In the genomic region with DNA sequence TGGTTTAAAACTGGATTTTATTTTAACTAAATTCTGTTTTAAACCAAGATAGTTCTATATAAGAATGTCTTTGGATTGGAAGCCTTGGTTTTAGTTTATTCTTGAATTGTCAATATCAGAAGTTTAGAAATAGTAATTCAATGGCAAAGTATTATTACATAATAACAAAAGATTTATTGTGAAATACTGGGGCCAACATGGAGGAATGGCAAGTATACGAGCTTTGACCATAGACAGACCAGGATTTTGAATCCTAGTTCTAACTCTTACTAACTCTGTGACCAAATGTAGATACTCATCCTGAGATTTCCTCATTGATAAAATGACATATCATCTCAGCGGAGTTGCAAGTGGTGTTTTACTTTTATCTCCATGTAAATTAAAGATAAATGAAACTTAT, we compare ENCODE assay signal across 24 cellular contexts.
"Had no signal": no experiment of that assay in that cellular context is flagged by ENCODE, and none has a peak within 500 bp of the region (broad histone marks: within the 10 kb centered on the region; RNA-seq: fewer than 3 reads in every experiment).

No MANE protein-coding gene starts in this region.

- H3K27ac ChIP-seq: ascending aorta, cardiac muscle cell, SJSA1 had no signal

- H3K27me3 ChIP-seq: ascending aorta, cardiac muscle cell, MG63, SJSA1 had no signal

- DNase-seq: activated CD4-positive, alpha-beta T cell treated with anti-CD3 and anti-CD28 coated beads, Interleukin-2, amount 10 ng/mL, durations not matched to agents 24 days and 14 days; activated CD4-positive, alpha-beta T cell treated with anti-CD3 and anti-CD28 coated beads, Interleukin-2, amount 50 U/mL, for 4 hours; activated CD8-positive, alpha-beta T cell treated with anti-CD3 and anti-CD28 coated beads for 36 hours; activated effector memory CD4-positive, alpha-beta T cell treated with anti-CD3 and anti-CD28 coated beads, Interleukin-2, amount 50 U/mL, for 16 hours; activated naive CD4-positive, alpha-beta T cell; activated naive CD4-positive, alpha-beta T cell treated with anti-CD3 and anti-CD28 coated beads, Interleukin-2, amount 50 U/mL, for 16 hours; activated naive CD8-positive, alpha-beta T cell treated with anti-CD3 and anti-CD28 coated beads, Interleukin-2, amount 10 ng/mL, durations not matched to agents 7 days and 5 days; activated T-cell treated with anti-CD3 and anti-CD28 coated beads, Interleukin-2, amount 50 U/mL, for 1 hour; activated T-cell treated with anti-CD3 and anti-CD28 coated beads, Interleukin-2, amount 50 U/mL, for 72 hours; amygdala; Kasumi-1; MG63; NCI-H1048; NCI-H1105 treated with DMSO at 0.1 percent for 48 hours; NCI-H1436 treated with DMSO at 0.1 percent for 48 hours; NCI-H2029; NCI-H345; NCI-H524 treated with DMSO at 0.1 percent for 48 hours had no signal

- H3K4me3 Mint-ChIP-seq: activated CD4-positive, alpha-beta T cell treated with anti-CD3 and anti-CD28 coated beads, Interleukin-2, amount 10 ng/mL, durations not matched to agents 24 days and 14 days; activated CD8-positive, alpha-beta T cell treated with anti-CD3 and anti-CD28 coated beads for 36 hours; activated naive CD8-positive, alpha-beta T cell treated with anti-CD3 and anti-CD28 coated beads, Interleukin-2, amount 10 ng/mL, durations not matched to agents 7 days and 5 days; activated T-cell treated with anti-CD3 and anti-CD28 coated beads, Interleukin-2, amount 50 U/mL, for 72 hours; activated T-helper 17 cell treated with anti-CD3 and anti-CD28 coated beads, Interleukin-2, amount 50 U/mL, for 72 hours; central memory CD8-positive, alpha-beta T cell; T-helper 2 cell treated with Interferon-gamma antibody and Interleukin-4, amounts not matched to agents 5 μg/mL and 100 μg/mL, for 36 hours had no signal

- ATAC-seq: activated T-cell treated with anti-CD3 and anti-CD28 coated beads, Interleukin-2, amount 50 U/mL, for 72 hours; activated T-helper 17 cell treated with anti-CD3 and anti-CD28 coated beads, Interleukin-2, amount 50 U/mL, for 72 hours had no signal

- H3K9me3 Mint-ChIP-seq: activated CD4-positive, alpha-beta T cell treated with anti-CD3 and anti-CD28 coated beads, Interleukin-2, amount 10 ng/mL, durations not matched to agents 24 days and 14 days; activated CD8-positive, alpha-beta T cell treated with anti-CD3 and anti-CD28 coated beads for 36 hours; activated naive CD8-positive, alpha-beta T cell treated with anti-CD3 and anti-CD28 coated beads, Interleukin-2, amount 10 ng/mL, durations not matched to agents 7 days and 5 days; activated T-cell treated with anti-CD3 and anti-CD28 coated beads, Interleukin-2, amount 50 U/mL, for 72 hours; activated T-helper 17 cell treated with anti-CD3 and anti-CD28 coated beads, Interleukin-2, amount 50 U/mL, for 72 hours; central memory CD8-positive, alpha-beta T cell; T-helper 2 cell treated with Interferon-gamma antibody and Interleukin-4, amounts not matched to agents 5 μg/mL and 100 μg/mL, for 36 hours had no signal

- H3K27ac Mint-ChIP-seq: activated CD4-positive, alpha-beta T cell treated with anti-CD3 and anti-CD28 coated beads, Interleukin-2, amount 10 ng/mL, durations not matched to agents 24 days and 14 days; activated CD8-positive, alpha-beta T cell treated with anti-CD3 and anti-CD28 coated beads for 36 hours; activated naive CD8-positive, alpha-beta T cell treated with anti-CD3 and anti-CD28 coated beads, Interleukin-2, amount 10 ng/mL, durations not matched to agents 7 days and 5 days; activated T-helper 17 cell treated with anti-CD3 and anti-CD28 coated beads, Interleukin-2, amount 50 U/mL, for 72 hours; T-helper 2 cell treated with Interferon-gamma antibody and Interleukin-4, amounts not matched to agents 5 μg/mL and 100 μg/mL, for 36 hours had no signal

- H3K27me3 Mint-ChIP-seq: activated CD8-positive, alpha-beta T cell treated with anti-CD3 and anti-CD28 coated beads for 36 hours; activated T-helper 17 cell treated with anti-CD3 and anti-CD28 coated beads, Interleukin-2, amount 50 U/mL, for 72 hours had no signal

- H3K4me3 ChIP-seq: ascending aorta, cardiac muscle cell, MG63, SJSA1 had no signal

- H3K36me3 ChIP-seq: ascending aorta, cardiac muscle cell, MG63 had no signal

- H3K9me3 ChIP-seq: ascending aorta, MG63, SJSA1 had no signal

- H3K4me1 Mint-ChIP-seq: activated naive CD8-positive, alpha-beta T cell treated with anti-CD3 and anti-CD28 coated beads, Interleukin-2, amount 10 ng/mL, durations not matched to agents 7 days and 5 days; central memory CD8-positive, alpha-beta T cell had no signal

- H3K36me3 Mint-ChIP-seq: activated naive CD8-positive, alpha-beta T cell treated with anti-CD3 and anti-CD28 coated beads, Interleukin-2, amount 10 ng/mL, durations not matched to agents 7 days and 5 days had no signal
